ENCODE assay signal across 15 cellular contexts in genomic region chr5:82396396-82396795, GRCh38.
DNase-seq lines count a peak whose midpoint lies in the region; TF ChIP-seq lines count a peak whose summit lies in the region.
"Had no signal": no experiment of that assay in that cellular context is flagged by ENCODE, and none has a peak within 500 bp of the region (broad histone marks: within the 10 kb centered on the region; RNA-seq: fewer than 3 reads in every experiment).

No MANE protein-coding gene starts in this region.

- no peaks in the 10 kb centered on the region for H3K9me3 Mint-ChIP-seq in Calu3 (ENCODE audit: low read depth, unreplicated experiment)
- H3K9me3 Mint-ChIP-seq in T-helper 2 cell treated with Interferon-gamma antibody and Interleukin-4, amounts not matched to agents 5 μg/mL and 100 μg/mL, for 36 hours: no peaks in the 10 kb centered on the region

- H3K27ac Mint-ChIP-seq in Calu3 (ENCODE audit: unreplicated experiment): peak overlapping the region; percentile 59
- no peak overlapping the region for H3K27ac Mint-ChIP-seq in T-helper 2 cell treated with Interferon-gamma antibody and Interleukin-4, amounts not matched to agents 5 μg/mL and 100 μg/mL, for 36 hours
- H3K27ac Mint-ChIP-seq: activated CD8-positive, alpha-beta T cell treated with anti-CD3 and anti-CD28 coated beads, Interleukin-2, amount 10 ng/mL, durations not matched to agents 7 days and 5 days; activated T-helper 1 cell treated with anti-CD3 and anti-CD28 coated beads, Interleukin-12 subunit alpha, Interleukin-12 subunit beta, Interleukin-2, Interleukin-4 antibody, amounts not matched to agents 30 ng/mL and 10 ng/mL and 1 ng/mL, durations not matched to agents 14 hours and 24 hours and 36 hours; stimulated activated naive CD8-positive, alpha-beta T cell treated with anti-CD3 and anti-CD28 coated beads, Interleukin-15, amount 100 ng/mL, for 72 hours had no signal

- peak overlapping the region; percentile 72; the same call in 1 of the 2 replicates for H3K27ac ChIP-seq in RWPE1

- no peaks in the 10 kb centered on the region for H3K36me3 Mint-ChIP-seq in Calu3 (ENCODE audit: insufficient read depth, unreplicated experiment)
- H3K36me3 Mint-ChIP-seq in T-helper 2 cell treated with Interferon-gamma antibody and Interleukin-4, amounts not matched to agents 5 μg/mL and 100 μg/mL, for 36 hours (ENCODE audit: low read depth): no peaks in the 10 kb centered on the region

- H3K27me3 Mint-ChIP-seq in Calu3 (ENCODE audit: unreplicated experiment): no peaks in the 10 kb centered on the region
- H3K27me3 Mint-ChIP-seq in T-helper 2 cell treated with Interferon-gamma antibody and Interleukin-4, amounts not matched to agents 5 μg/mL and 100 μg/mL, for 36 hours (ENCODE audit: low read depth): peaks cover 3% of the 10 kb centered on the region
- H3K27me3 Mint-ChIP-seq: stimulated activated naive CD8-positive, alpha-beta T cell treated with anti-CD3 and anti-CD28 coated beads, Interleukin-15, amount 100 ng/mL, for 72 hours had no signal

- intact Hi-C loops in Calu3 (cut with micrococcal nuclease; ENCODE audit: unreplicated experiment): no loop called here

- H3K4me3 ChIP-seq in choroid plexus epithelial cell (ENCODE audit: low read depth, low read length): no peak overlapping the region
- H3K4me3 ChIP-seq: esophagus muscularis mucosa had no signal

- POLR2A ChIA-PET in RWPE1 (lab: Yijun Ruan, JAX; ENCODE audit: low non-redundant PET): interaction anchor here (0.7 kb wide), 1 partner anchor 24 kb away, joined by 5 read pairs; no protein-coding TSS in a partner anchor

- no peak overlapping the region for H3K4me3 Mint-ChIP-seq in Calu3 (ENCODE audit: low read depth, unreplicated experiment)
- no peak overlapping the region for H3K4me3 Mint-ChIP-seq in T-helper 2 cell treated with Interferon-gamma antibody and Interleukin-4, amounts not matched to agents 5 μg/mL and 100 μg/mL, for 36 hours
- H3K4me3 Mint-ChIP-seq: activated CD8-positive, alpha-beta T cell treated with anti-CD3 and anti-CD28 coated beads, Interleukin-2, amount 10 ng/mL, durations not matched to agents 7 days and 5 days; activated T-helper 1 cell treated with anti-CD3 and anti-CD28 coated beads, Interleukin-12 subunit alpha, Interleukin-12 subunit beta, Interleukin-2, Interleukin-4 antibody, amounts not matched to agents 30 ng/mL and 10 ng/mL and 1 ng/mL, durations not matched to agents 14 hours and 24 hours and 36 hours; stimulated activated naive CD8-positive, alpha-beta T cell treated with anti-CD3 and anti-CD28 coated beads, Interleukin-15, amount 100 ng/mL, for 72 hours had no signal

- H3K4me1 Mint-ChIP-seq in Calu3 (ENCODE audit: low read depth, unreplicated experiment): peaks cover 29% of the 10 kb centered on the region
- H3K4me1 Mint-ChIP-seq in T-helper 2 cell treated with Interferon-gamma antibody and Interleukin-4, amounts not matched to agents 5 μg/mL and 100 μg/mL, for 36 hours (ENCODE audit: low read depth): no peaks in the 10 kb centered on the region
- H3K4me1 Mint-ChIP-seq: stimulated activated naive CD8-positive, alpha-beta T cell treated with anti-CD3 and anti-CD28 coated beads, Interleukin-15, amount 100 ng/mL, for 72 hours had no signal

- no peak for TF ChIP-seq POLR2A in erythroblast (IDR thresholded peaks at IDR 0.05; ENCODE audit: low read length)

- BruUV-seq in Calu3 (replicated peaks; lab: Mats Ljungman, UMichigan): no TSS peak

- TF ChIP-seq CTCF in Calu3 (IDR thresholded peaks at IDR 0.05; ENCODE audit: unreplicated experiment): no peak
- TF ChIP-seq CTCF in RWPE1 (conservative IDR thresholded peaks at IDR 0.05; ENCODE audit: low read depth): no peak
- no peak for TF ChIP-seq CTCF in choroid plexus epithelial cell (conservative IDR thresholded peaks at IDR 0.05; ENCODE audit: low read depth, low read length)

- in situ Hi-C loops in KBM-7 (cut with MboI; ENCODE audit: low pct_unique_long_range_greater_than_20kb, low sequenced_read_pairs): no loop called here

- DNase-seq in Calu3 (no peak), RWPE1 (ENCODE audit: low spot score) (no peak), choroid plexus epithelial cell (ENCODE audit: low read depth) (peak; percentile 79), non-pigmented ciliary epithelial cell (ENCODE audit: low read depth) (peak; percentile 63), erythroblast (lab: John Stamatoyannopoulos, UW) (no peak), SW480 (ENCODE audit: low spot score) (no peak), KBM-7 (no peak)
- DNase-seq in T-helper 2 cell treated with Interferon-gamma antibody and Interleukin-4, amounts not matched to agents 5 μg/mL and 100 μg/mL, for 36 hours (ENCODE audit: low spot score): no peak
- DNase-seq: activated CD8-positive, alpha-beta T cell treated with anti-CD3 and anti-CD28 coated beads, Interleukin-2, amount 10 ng/mL, durations not matched to agents 7 days and 5 days; AML-193; MM.1S; NCI-H187 treated with DMSO at 0.1 percent for 48 hours; stimulated activated naive CD8-positive, alpha-beta T cell treated with anti-CD3 and anti-CD28 coated beads, Interleukin-15, amount 100 ng/mL, for 72 hours had no signal

- CTCF ChIA-PET in Calu3 (lab: Charles Lee): interaction anchor here (0.6 kb wide), 1 partner anchor 770 kb away, joined by 3 read pairs; no protein-coding TSS in a partner anchor
- CTCF ChIA-PET in RWPE1 (lab: Yijun Ruan, JAX): interaction anchor here (1.0 kb wide), 1 partner anchor 44 kb away, joined by 3 read pairs; no protein-coding TSS in a partner anchor

Comparison
In these comparisons a context has a peak if more than half of its experiments do, and no peak if none do; other contexts are left out.
1. DNase-seq: peak in choroid plexus epithelial cell (single experiment) and non-pigmented ciliary epithelial cell (single experiment); none in Calu3 (single experiment), RWPE1 (single experiment), erythroblast (0 of 2), SW480 (single experiment), T-helper 2 cell treated with Interferon-gamma antibody and Interleukin-4, amounts not matched to agents 5 μg/mL and 100 μg/mL, for 36 hours (single experiment) and KBM-7 (single experiment).